Comparison of ENCODE assay signal across 14 cellular contexts in the genomic region with DNA sequence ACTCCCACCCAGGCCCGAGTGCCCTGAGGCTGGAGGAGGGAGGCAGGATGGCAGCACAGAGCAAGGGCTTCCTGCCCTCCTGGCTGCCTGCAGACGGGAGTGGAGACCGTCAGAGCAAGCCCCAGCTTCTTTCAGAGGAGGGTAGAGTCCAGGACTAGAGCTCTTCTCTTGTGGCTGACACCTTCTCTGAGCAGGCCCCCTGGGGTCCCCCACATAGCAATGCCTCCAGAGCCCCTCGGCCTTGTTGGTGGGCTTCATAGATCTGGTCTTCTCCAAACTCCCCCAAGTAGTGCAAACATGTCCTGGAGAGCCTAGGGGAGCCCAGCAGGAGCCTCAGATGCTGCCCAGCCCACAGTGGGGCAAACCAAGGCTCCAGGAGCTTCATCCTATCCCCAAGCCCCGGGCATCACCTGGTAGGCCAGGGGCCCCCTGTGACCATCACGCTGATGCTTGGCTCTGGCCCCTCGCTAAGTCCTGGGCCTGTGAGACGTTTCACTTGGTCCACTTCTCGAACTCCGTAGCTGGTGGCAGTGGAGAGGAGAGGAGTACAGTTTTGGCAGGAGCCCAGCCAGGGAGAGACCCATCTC. TPM values are rescaled to one million over a fixed set of nuclear protein-coding genes. Genes with fewer than 3 reads are reported as not detected.
DNase-seq lines count a peak whose midpoint lies in the region; TF ChIP-seq lines count a peak whose summit lies in the region.
"Had no signal": no experiment of that assay in that cellular context is flagged by ENCODE, and none has a peak within 500 bp of the region (broad histone marks: within the 10 kb centered on the region; RNA-seq: fewer than 3 reads in every experiment).

No MANE protein-coding gene starts in this region.

- WGBS in thymus = 8% methylated on average over 10 of the region's 10 CpGs

- H2AFZ ChIP-seq in MM.1S (ENCODE audit: low read length) (no peak overlapping the region), neural progenitor cell (replicated peaks) (no peak overlapping the region)

- no peak overlapping the region for H3K27ac Mint-ChIP-seq in neural progenitor cell
- H3K27ac Mint-ChIP-seq: nephron progenitor cell had no signal

- peaks cover 0 to 64% of the 10 kb centered on the region in 2 donors for H3K4me1 ChIP-seq in right atrium auricular region
- H3K4me1 ChIP-seq in MM.1S (ENCODE audit: low read length) = peaks cover 56% of the 10 kb centered on the region
- peaks cover 28% of the 10 kb centered on the region for H3K4me1 ChIP-seq in colonic mucosa
- peaks cover 45% of the 10 kb centered on the region for H3K4me1 ChIP-seq in thymus (ENCODE audit: control insufficient read depth, insufficient read depth, low read length)
- H3K4me1 ChIP-seq in neural progenitor cell = peaks cover 4% of the 10 kb centered on the region
- H3K4me1 ChIP-seq: foreskin keratinocyte had no signal

- H3K79me2 ChIP-seq in MM.1S (ENCODE audit: low read length) (peaks cover 54% of the 10 kb centered on the region), neural progenitor cell (ENCODE audit: low read depth) (no peaks in the 10 kb centered on the region)

- H3K4me2 ChIP-seq in MM.1S (ENCODE audit: low read depth, low read length) (peak overlapping the region; percentile 98), neural progenitor cell (no peak overlapping the region)
- H3K4me2 ChIP-seq: smooth muscle cell had no signal

- H3K4me3 ChIP-seq in right atrium auricular region (no peak overlapping the region), MM.1S (ENCODE audit: low read length) (peak overlapping the region; percentile 85), colonic mucosa (peak overlapping the region; percentile 43), thymus (ENCODE audit: low read length) (peak overlapping the region; percentile 72), neural progenitor cell (no peak overlapping the region)
- H3K4me3 ChIP-seq: coronary artery, smooth muscle cell had no signal

- peaks cover 12% of the 10 kb centered on the region for H3K27me3 Mint-ChIP-seq in neural progenitor cell (ENCODE audit: insufficient read depth, low read depth)

- H3K9me2 ChIP-seq in MM.1S (replicated peaks; ENCODE audit: insufficient read depth, low read length) = no peaks in the 10 kb centered on the region

- H3K9me3 ChIP-seq in right atrium auricular region (no peaks in the 10 kb centered on the region), MM.1S (replicated peaks; ENCODE audit: insufficient read depth, low read length) (no peaks in the 10 kb centered on the region), colonic mucosa (no peaks in the 10 kb centered on the region), thymus (ENCODE audit: control insufficient read depth) (no peaks in the 10 kb centered on the region), neural progenitor cell (ENCODE audit: low read depth) (no peaks in the 10 kb centered on the region)

- H3K9me3 Mint-ChIP-seq in neural progenitor cell = no peaks in the 10 kb centered on the region
- H3K9me3 Mint-ChIP-seq: activated naive CD4-positive, alpha-beta T cell treated with anti-CD3 and anti-CD28 coated beads, Interleukin-2, amount 50 U/mL, for 72 hours; nephron progenitor cell had no signal

- no peaks in the 10 kb centered on the region for H3K36me3 Mint-ChIP-seq in neural progenitor cell

- no peak for DNase-seq in right atrium auricular region (ENCODE audit: low spot score)
- no peak for DNase-seq in cardiac septum (ENCODE audit: low spot score)
- DNase-seq in MM.1S = peak; percentile 24
- no peak for DNase-seq in colonic mucosa
- no peak for DNase-seq in effector CD4-positive, alpha-beta T cell
- no peak for DNase-seq in neural progenitor cell (ENCODE audit: low spot score)
- no peak for DNase-seq in amniotic stem cell (lab: John Stamatoyannopoulos, UW)
- DNase-seq: foreskin keratinocyte, nephron progenitor cell had no signal

- H3F3A ChIP-seq in MM.1S (ENCODE audit: insufficient read depth, low read length) (peaks cover 90% of the 10 kb centered on the region), neural progenitor cell (ENCODE audit: low read depth) (peaks cover 19% of the 10 kb centered on the region)

- H3K9ac ChIP-seq in MM.1S (ENCODE audit: low read length) (peak overlapping the region; percentile 96), colonic mucosa (ENCODE audit: low read depth in 2 of 2, low read length in 2 of 2) (peak overlapping the region; percentile 64 to 84), neural progenitor cell (no peak overlapping the region)

- no peak overlapping the region for H3K4me3 Mint-ChIP-seq in neural progenitor cell
- H3K4me3 Mint-ChIP-seq: nephron progenitor cell had no signal

- peaks cover 15% of the 10 kb centered on the region for H3K4me1 Mint-ChIP-seq in neural progenitor cell

- intact Hi-C loops in cardiac septum (cut with DNase I) = no loop called here
- intact Hi-C loops in colonic mucosa (cut with DNase I) = no loop called here

- H3K36me3 ChIP-seq in right atrium auricular region = no peaks in the 10 kb centered on the region
- H3K36me3 ChIP-seq in MM.1S (replicated peaks; ENCODE audit: insufficient read depth, low read length) = no peaks in the 10 kb centered on the region
- H3K36me3 ChIP-seq in colonic mucosa = no peaks in the 10 kb centered on the region
- H3K36me3 ChIP-seq in thymus (ENCODE audit: control insufficient read depth, insufficient read depth) = peaks cover 4% of the 10 kb centered on the region
- H3K36me3 ChIP-seq in neural progenitor cell = no peaks in the 10 kb centered on the region

- TF ChIP-seq CTCF in right atrium auricular region (IDR thresholded peaks at IDR 0.05) (no peak), MM.1S (IDR thresholded peaks at IDR 0.05; ENCODE audit: low read length) (no peak), colonic mucosa (IDR thresholded peaks at IDR 0.05) (no peak), neural progenitor cell (IDR thresholded peaks at IDR 0.05) (no peak)

- H3K27ac ChIP-seq in right atrium auricular region (peak overlapping the region; percentile 26 to 34), MM.1S (ENCODE audit: low read length) (peak overlapping the region; percentile 98), colonic mucosa (peak overlapping the region; percentile 65), thymus (ENCODE audit: low read depth) (peak overlapping the region; percentile 92), neural progenitor cell (no peak overlapping the region)
- H3K27ac ChIP-seq: coronary artery, foreskin keratinocyte had no signal

- H3K27me3 ChIP-seq in right atrium auricular region = no peaks in the 10 kb centered on the region
- H3K27me3 ChIP-seq in MM.1S (replicated peaks; ENCODE audit: insufficient read depth, low read length) = no peaks in the 10 kb centered on the region
- H3K27me3 ChIP-seq in colonic mucosa = no peaks in the 10 kb centered on the region
- no peaks in the 10 kb centered on the region for H3K27me3 ChIP-seq in thymus (ENCODE audit: control insufficient read depth, insufficient read depth)
- peaks cover 14% of the 10 kb centered on the region for H3K27me3 ChIP-seq in neural progenitor cell
- H3K27me3 ChIP-seq: foreskin keratinocyte had no signal

- H4K20me1 ChIP-seq in MM.1S (ENCODE audit: insufficient read depth, low read length) (no peaks in the 10 kb centered on the region), neural progenitor cell (ENCODE audit: low read depth) (peaks cover 4% of the 10 kb centered on the region)

RNA-seq across cellular contexts. Expression of a gene that starts 2.0 kb away (rescaled TPM):
- total RNA-seq in right atrium auricular region = 1 to 10 TPM in 1 of 2 donors, under 1 TPM in 1; 0.70 to 1.3 TPM
- total RNA-seq in cardiac septum = 0.51 TPM
- total RNA-seq in colonic mucosa = 10 to 100 TPM; 10.6 to 13.2 TPM
- 380 TPM for polyA plus RNA-seq in thymus
- total RNA-seq in neural progenitor cell (ENCODE audit: low replicate concordance) = 0.53 TPM in 1 of 2 replicates, not detected in the other
- total RNA-seq: smooth muscle cell had no signal
- polyA plus RNA-seq: BJ had no signal

RNA-seq across cellular contexts. Expression of a gene that starts 4.6 kb away (rescaled TPM):
- total RNA-seq in right atrium auricular region (not detected), cardiac septum (not detected), colonic mucosa (1 to 10 TPM; 5.0 to 7.0 TPM), neural progenitor cell (ENCODE audit: low replicate concordance) (not detected in 2 replicates)
- polyA plus RNA-seq in thymus = 5.4 TPM
- total RNA-seq: foreskin keratinocyte, smooth muscle cell had no signal
- polyA plus RNA-seq: BJ, foreskin keratinocyte had no signal

RNA-seq across cellular contexts. Expression of a gene that starts 7.2 kb away (rescaled TPM):
- total RNA-seq in right atrium auricular region (10 to 100 TPM; 15.8 to 28.6 TPM), cardiac septum (34.7 TPM), colonic mucosa (under 1 TPM; 0.48 to 0.96 TPM), neural progenitor cell (ENCODE audit: low replicate concordance) (0.67 and 2.6 TPM in 2 replicates)
- 1.0 TPM for polyA plus RNA-seq in thymus

RNA-seq across cellular contexts. Expression of a gene that starts 16.2 kb away (rescaled TPM):
- total RNA-seq in right atrium auricular region (10 to 100 TPM in 1 of 2 donors, 1 to 10 TPM in 1; 9.5 to 29.7 TPM), cardiac septum (12.4 TPM), colonic mucosa (1 to 10 TPM; 2.9 to 3.9 TPM), neural progenitor cell (ENCODE audit: low replicate concordance) (15.2 and 15.7 TPM in 2 replicates)
- polyA plus RNA-seq in thymus = 6.6 TPM

RNA-seq across cellular contexts. Expression of a gene that starts 46.0 kb away (rescaled TPM):
- total RNA-seq in right atrium auricular region (100 to 1,000 TPM in 1 of 2 donors, 10 to 100 TPM in 1; 97.6 to 156 TPM), cardiac septum (133 TPM), colonic mucosa (10 to 100 TPM; 39.4 to 49.7 TPM), neural progenitor cell (ENCODE audit: low replicate concordance) (115 and 201 TPM in 2 replicates)
- 155 TPM for polyA plus RNA-seq in thymus

Comparison
In these comparisons a context has a peak if more than half of its experiments do, and no peak if none do; other contexts are left out.
1. H3K4me3 ChIP-seq: peak in MM.1S (single experiment), colonic mucosa (single experiment) and thymus (single experiment); none in right atrium auricular region (0 of 2) and neural progenitor cell (single experiment).